1 cellular context compared by ENCODE assay signal in genomic region chr2:16675781-16676180, GRCh38.
TF ChIP-seq lines count a peak whose summit lies in the region.

No MANE protein-coding gene starts in this region.

TF ChIP-seq in K562, 482 proteins besides CTCF, POLR2A, EP300 and RAD21 (continued from another document):
- TF ChIP-seq TFE3 (CRISPR knock-in tag; IDR thresholded peaks at IDR 0.05), result peak; percentile 73
- TF ChIP-seq HCFC1 (IDR thresholded peaks at IDR 0.05; ENCODE audit: low read depth, low read length), result peak; percentile 29; the same call in 1 of the 2 replicates
- TF ChIP-seq ZNF586 (CRISPR knock-in tag; conservative IDR thresholded peaks at IDR 0.05), result no peak
- TF ChIP-seq FOXA3 (CRISPR knock-in tag; conservative IDR thresholded peaks at IDR 0.05 in 1 of 2, IDR thresholded peaks at IDR 0.05 in 1 of 2), result no peak
